Comparison of ENCODE assay signal across 15 cellular contexts in genomic region chr5:67013719-67014118, GRCh38.
"Had no signal": no experiment of that assay in that cellular context is flagged by ENCODE, and none has a peak within 500 bp of the region (broad histone marks: within the 10 kb centered on the region; RNA-seq: fewer than 3 reads in every experiment).

No MANE protein-coding gene starts in this region.

- H3K27me3 ChIP-seq: SJCRH30, upper lobe of left lung had no signal

- ATAC-seq: activated CD8-positive, alpha-beta memory T cell treated with anti-CD3 and anti-CD28 coated beads, Interleukin-2, amount 10 ng/mL, durations not matched to agents 7 days and 5 days; activated T-cell treated with anti-CD3 and anti-CD28 coated beads, Interleukin-2, amount 50 U/mL, for 4 hours; natural killer cell treated with Interleukin-12 subunit alpha and Interleukin-12 subunit beta and Interleukin-15 and Interleukin-18, amount 100 ng/mL, for 72 hours had no signal

- DNase-seq: activated CD4-positive, alpha-beta T cell treated with anti-CD3 and anti-CD28 coated beads for 1 hour; activated CD4-positive, alpha-beta T cell treated with anti-CD3 and anti-CD28 coated beads, Interleukin-2, amount 50 U/mL, for 48 hours; activated CD8-positive, alpha-beta memory T cell treated with anti-CD3 and anti-CD28 coated beads, Interleukin-2, amount 10 ng/mL, durations not matched to agents 7 days and 5 days; activated gamma-delta T cell; activated T-cell treated with anti-CD3 and anti-CD28 coated beads, Interleukin-2, amount 50 U/mL, for 4 hours; effector CD4-positive, alpha-beta T cell; glutamatergic neuron; mesenchymal stem cell; occipital lobe; SJCRH30; SW 1271; T-helper 9 cell; upper lobe of left lung had no signal

- H3K36me3 ChIP-seq: SJCRH30, upper lobe of left lung had no signal

- FAIRE-seq: colon had no signal

- H3K4me3 ChIP-seq: SJCRH30, upper lobe of left lung had no signal

- H3K9me3 ChIP-seq: SJCRH30, upper lobe of left lung had no signal

- H3K27ac ChIP-seq: SJCRH30 had no signal
